8 cellular contexts compared by ENCODE assay signal in genomic region chr9:26955921-26956886, GRCh38. TPM values are rescaled to one million over a fixed set of nuclear protein-coding genes. Genes with fewer than 3 reads are reported as not detected.
DNase-seq lines count a peak whose midpoint lies in the region; ATAC-seq and TF ChIP-seq lines count a peak whose summit lies in the region.

Gene IFT74 (plus strand): TSS chr9:26956412. CDS start chr9:26961968, 5,556 bp downstream.

- POLR2A ChIA-PET in GM10248 (lab: Yijun Ruan, JAX) = no interaction called here

- TF ChIP-seq EP300 in ovary (IDR thresholded peaks at IDR 0.05) = no peak

- H3K36me3 ChIP-seq in ovary (no peaks in the 10 kb centered on the region), thymus (ENCODE audit: control insufficient read depth, insufficient read depth) (no peaks in the 10 kb centered on the region)

- H3K27me3 Mint-ChIP-seq in activated naive CD8-positive, alpha-beta T cell treated with anti-CD3 and anti-CD28 coated beads, Interleukin-2, amount 50 U/mL, for 24 hours = no peaks in the 10 kb centered on the region

- H3K27me3 ChIP-seq in ovary (no peaks in the 10 kb centered on the region), thymus (ENCODE audit: control insufficient read depth, insufficient read depth) (no peaks in the 10 kb centered on the region)

- H3K4me3 ChIP-seq in ovary (peak within 1 kb of the TSS; percentile 58), thymus (ENCODE audit: low read length) (peak within 1 kb of the TSS; percentile 84)

- H3K27ac ChIP-seq in ovary (peak within 1 kb of the TSS; percentile 51 to 69), thymus (ENCODE audit: low read depth) (peak within 1 kb of the TSS; percentile 91)

- no peak for TF ChIP-seq POLR2A in ovary (IDR thresholded peaks at IDR 0.05)

- peak within 1 kb of the TSS; percentile 92 for H3K27ac Mint-ChIP-seq in activated naive CD8-positive, alpha-beta T cell treated with anti-CD3 and anti-CD28 coated beads, Interleukin-2, amount 50 U/mL, for 24 hours

- CTCF ChIA-PET in GM10248 (lab: Yijun Ruan, JAX) = interaction anchor here (1.0 to 1.5 kb wide), 5 partner anchors 9 to 40 kb away, joined by 3 to 4 read pairs (median 3); partner anchors contain the start of gene PLAA

- H3K36me3 Mint-ChIP-seq in activated naive CD8-positive, alpha-beta T cell treated with anti-CD3 and anti-CD28 coated beads, Interleukin-2, amount 50 U/mL, for 24 hours (ENCODE audit: low read depth) = no peaks in the 10 kb centered on the region

- H3K4me1 Mint-ChIP-seq in activated naive CD8-positive, alpha-beta T cell treated with anti-CD3 and anti-CD28 coated beads, Interleukin-2, amount 50 U/mL, for 24 hours = peaks cover 35% of the 10 kb centered on the region

- ATAC-seq in HG02610 (IDR thresholded peaks at IDR 0.05; ENCODE audit: unreplicated experiment) = peak; percentile 100
- ATAC-seq in activated naive CD8-positive, alpha-beta T cell treated with anti-CD3 and anti-CD28 coated beads, Interleukin-2, amount 50 U/mL, for 24 hours = peak; percentile 100
- ATAC-seq in Right ventricle myocardium superior (ENCODE audit: poor library complexity) = peak; percentile 100

- no peaks in the 10 kb centered on the region for H3K9me3 Mint-ChIP-seq in activated naive CD8-positive, alpha-beta T cell treated with anti-CD3 and anti-CD28 coated beads, Interleukin-2, amount 50 U/mL, for 24 hours

- peaks cover 4% of the 10 kb centered on the region for H3K4me1 ChIP-seq in ovary (ENCODE audit: insufficient read depth)
- H3K4me1 ChIP-seq in thymus (ENCODE audit: control insufficient read depth, insufficient read depth, low read length) = peaks cover 9% of the 10 kb centered on the region

- no peak for TF ChIP-seq CTCF in GM10248 (IDR thresholded peaks at IDR 0.05; ENCODE audit: control extremely low read depth, extremely low read depth, low read depth, missing control alignments)
- TF ChIP-seq CTCF in ovary (IDR thresholded peaks at IDR 0.05) = no peak

- peak within 1 kb of the TSS; percentile 91 for H3K4me3 Mint-ChIP-seq in activated naive CD8-positive, alpha-beta T cell treated with anti-CD3 and anti-CD28 coated beads, Interleukin-2, amount 50 U/mL, for 24 hours

- H3K9me3 ChIP-seq in ovary (no peaks in the 10 kb centered on the region), thymus (ENCODE audit: control insufficient read depth) (no peaks in the 10 kb centered on the region)

- peak; percentile 97 for DNase-seq in GM10248 (ENCODE audit: extremely low spot score)
- peak; percentile 99 for DNase-seq in NCI-H1105 (lab: John Stamatoyannopoulos, UW)
- DNase-seq in SW 1271 (lab: John Stamatoyannopoulos, UW) = peak; percentile 79 to 85
- DNase-seq in activated naive CD8-positive, alpha-beta T cell treated with anti-CD3 and anti-CD28 coated beads, Interleukin-2, amount 50 U/mL, for 24 hours = peak; percentile 91
- DNase-seq in Right ventricle myocardium superior = peak; percentile 99
- peak; percentile 95 to 99 (median 98) for DNase-seq in ovary

- WGBS in ovary, 3 donors = 0 to 1% (median 1%) methylated on average over 53 of the region's 53 CpGs
- under 1% methylated on average over 53 of the region's 53 CpGs for WGBS in thymus

- intact Hi-C loops in Right ventricle myocardium superior (cut with DNase I) = loop anchor here (2.0 kb wide), 1 partner anchor 63 kb away; the partner anchor contains the start of gene CAAP1
- intact Hi-C loops in ovary (cut with DNase I) = no loop called here

RNA-seq across cellular contexts. Expression of gene IFT74, which starts in this region (rescaled TPM):
- total RNA-seq in Right ventricle myocardium superior (10.6 TPM), ovary (10 to 100 TPM; 15.0 to 24.6 (median 18.0) TPM)
- polyA plus RNA-seq in ovary (10 to 100 TPM in 1 of 2 donors, 1 to 10 TPM in 1; 9.2 to 13.3 TPM), thymus (16.3 TPM)

Comparison
In these comparisons a context has a peak if more than half of its experiments do, and no peak if none do; other contexts are left out.
1. Peak in every context shown above with its lines: DNase-seq, ATAC-seq, H3K4me3 ChIP-seq and H3K27ac ChIP-seq.